Comparison of ENCODE assay signal across 1 cellular context in the genomic region with DNA sequence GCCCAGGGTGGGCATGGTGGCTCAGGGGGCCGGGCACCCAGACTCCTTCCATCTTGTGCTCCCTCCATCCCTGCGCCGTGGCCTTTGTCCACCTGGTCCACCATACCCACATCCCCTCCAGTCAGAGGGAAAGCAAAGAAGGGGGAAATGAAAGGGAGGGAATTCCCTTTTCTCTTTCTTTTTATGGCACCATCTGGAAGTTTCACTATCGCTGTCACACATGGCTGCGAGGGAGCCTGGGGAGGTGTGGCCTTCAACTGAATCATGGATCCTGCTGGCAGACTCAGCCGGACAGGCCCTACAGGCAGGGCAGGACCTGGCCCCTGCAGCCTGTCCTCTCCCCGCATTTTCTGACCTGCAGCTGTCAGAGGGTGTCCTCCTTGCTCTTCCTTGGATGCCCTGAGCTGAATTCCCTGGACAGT.
TF ChIP-seq lines count a peak whose summit lies in the region.

No MANE protein-coding gene starts in this region.

TF ChIP-seq in GM12878, 131 proteins besides CTCF, POLR2A, EP300 and RAD21 (continues in another document):
- TF ChIP-seq, protein P1, sequence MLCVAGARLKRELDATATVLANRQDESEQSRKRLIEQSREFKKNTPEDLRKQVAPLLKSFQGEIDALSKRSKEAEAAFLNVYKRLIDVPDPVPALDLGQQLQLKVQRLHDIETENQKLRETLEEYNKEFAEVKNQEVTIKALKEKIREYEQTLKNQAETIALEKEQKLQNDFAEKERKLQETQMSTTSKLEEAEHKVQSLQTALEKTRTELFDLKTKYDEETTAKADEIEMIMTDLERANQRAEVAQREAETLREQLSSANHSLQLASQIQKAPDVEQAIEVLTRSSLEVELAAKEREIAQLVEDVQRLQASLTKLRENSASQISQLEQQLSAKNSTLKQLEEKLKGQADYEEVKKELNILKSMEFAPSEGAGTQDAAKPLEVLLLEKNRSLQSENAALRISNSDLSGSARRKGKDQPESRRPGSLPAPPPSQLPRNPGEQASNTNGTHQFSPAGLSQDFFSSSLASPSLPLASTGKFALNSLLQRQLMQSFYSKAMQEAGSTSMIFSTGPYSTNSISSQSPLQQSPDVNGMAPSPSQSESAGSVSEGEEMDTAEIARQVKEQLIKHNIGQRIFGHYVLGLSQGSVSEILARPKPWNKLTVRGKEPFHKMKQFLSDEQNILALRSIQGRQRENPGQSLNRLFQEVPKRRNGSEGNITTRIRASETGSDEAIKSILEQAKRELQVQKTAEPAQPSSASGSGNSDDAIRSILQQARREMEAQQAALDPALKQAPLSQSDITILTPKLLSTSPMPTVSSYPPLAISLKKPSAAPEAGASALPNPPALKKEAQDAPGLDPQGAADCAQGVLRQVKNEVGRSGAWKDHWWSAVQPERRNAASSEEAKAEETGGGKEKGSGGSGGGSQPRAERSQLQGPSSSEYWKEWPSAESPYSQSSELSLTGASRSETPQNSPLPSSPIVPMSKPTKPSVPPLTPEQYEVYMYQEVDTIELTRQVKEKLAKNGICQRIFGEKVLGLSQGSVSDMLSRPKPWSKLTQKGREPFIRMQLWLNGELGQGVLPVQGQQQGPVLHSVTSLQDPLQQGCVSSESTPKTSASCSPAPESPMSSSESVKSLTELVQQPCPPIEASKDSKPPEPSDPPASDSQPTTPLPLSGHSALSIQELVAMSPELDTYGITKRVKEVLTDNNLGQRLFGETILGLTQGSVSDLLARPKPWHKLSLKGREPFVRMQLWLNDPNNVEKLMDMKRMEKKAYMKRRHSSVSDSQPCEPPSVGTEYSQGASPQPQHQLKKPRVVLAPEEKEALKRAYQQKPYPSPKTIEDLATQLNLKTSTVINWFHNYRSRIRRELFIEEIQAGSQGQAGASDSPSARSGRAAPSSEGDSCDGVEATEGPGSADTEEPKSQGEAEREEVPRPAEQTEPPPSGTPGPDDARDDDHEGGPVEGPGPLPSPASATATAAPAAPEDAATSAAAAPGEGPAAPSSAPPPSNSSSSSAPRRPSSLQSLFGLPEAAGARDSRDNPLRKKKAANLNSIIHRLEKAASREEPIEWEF (IDR thresholded peaks at IDR 0.05; ENCODE audit: insufficient replicate concordance, low read depth, low read length), result no peak
- TF ChIP-seq PBX3 (IDR thresholded peaks at IDR 0.05; ENCODE audit: insufficient replicate concordance, low read depth, low read length) (no peak), TAF1 (IDR thresholded peaks at IDR 0.05; ENCODE audit: borderline replicate concordance, low read depth, low read length) (no peak), POLR2AphosphoS2 (IDR thresholded peaks at IDR 0.05; ENCODE audit: low read depth, low read length) (no peak), SUPT20H (IDR thresholded peaks at IDR 0.05; ENCODE audit: borderline replicate concordance, control insufficient read depth, low read depth, low read length) (no peak), HDGF (IDR thresholded peaks at IDR 0.05) (0 out of 2 replicates have a peak, but pooled peaks have one; percentile 47), GABPA (IDR thresholded peaks at IDR 0.05; ENCODE audit: low read depth) (no peak), IKZF2 (IDR thresholded peaks at IDR 0.05) (peak; percentile 94 to 95), REST (IDR thresholded peaks at IDR 0.05; ENCODE audit: low read depth, low read length) (0 out of 2 replicates have a peak, but pooled peaks have one; percentile 6), YBX1 (IDR thresholded peaks at IDR 0.05) (no peak), SMC3 (IDR thresholded peaks at IDR 0.05; ENCODE audit: borderline replicate concordance, low read length) (no peak; the same call in 1 of the 2 replicates), LARP7 (IDR thresholded peaks at IDR 0.05) (no peak), YY1 (IDR thresholded peaks at IDR 0.05; ENCODE audit: low read depth, low read length) (no peak), NR2F1 (conservative IDR thresholded peaks at IDR 0.05) (peak; percentile 58), ASH2L (IDR thresholded peaks at IDR 0.05; ENCODE audit: borderline replicate concordance, low read depth) (no peak), TCF12 (IDR thresholded peaks at IDR 0.05; ENCODE audit: low read depth, low read length) (peak; percentile 97), RUNX3 (IDR thresholded peaks at IDR 0.05; ENCODE audit: low read length) (peak; percentile 92), E2F8 (IDR thresholded peaks at IDR 0.05; ENCODE audit: low read depth, partially characterized antibody) (no peak), NFXL1 (IDR thresholded peaks at IDR 0.05; ENCODE audit: borderline replicate concordance) (no peak), DPF2 (IDR thresholded peaks at IDR 0.05) (peak; percentile 87), ZNF592 (IDR thresholded peaks at IDR 0.05) (no peak), RAD51 (IDR thresholded peaks at IDR 0.05) (no peak), JUNB (IDR thresholded peaks at IDR 0.05) (peak; percentile 92)
- TF ChIP-seq, protein P2, sequence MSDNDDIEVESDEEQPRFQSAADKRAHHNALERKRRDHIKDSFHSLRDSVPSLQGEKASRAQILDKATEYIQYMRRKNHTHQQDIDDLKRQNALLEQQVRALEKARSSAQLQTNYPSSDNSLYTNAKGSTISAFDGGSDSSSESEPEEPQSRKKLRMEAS (IDR thresholded peaks at IDR 0.05; ENCODE audit: low read depth, low read length), result no peak
- TF ChIP-seq, protein P3, sequence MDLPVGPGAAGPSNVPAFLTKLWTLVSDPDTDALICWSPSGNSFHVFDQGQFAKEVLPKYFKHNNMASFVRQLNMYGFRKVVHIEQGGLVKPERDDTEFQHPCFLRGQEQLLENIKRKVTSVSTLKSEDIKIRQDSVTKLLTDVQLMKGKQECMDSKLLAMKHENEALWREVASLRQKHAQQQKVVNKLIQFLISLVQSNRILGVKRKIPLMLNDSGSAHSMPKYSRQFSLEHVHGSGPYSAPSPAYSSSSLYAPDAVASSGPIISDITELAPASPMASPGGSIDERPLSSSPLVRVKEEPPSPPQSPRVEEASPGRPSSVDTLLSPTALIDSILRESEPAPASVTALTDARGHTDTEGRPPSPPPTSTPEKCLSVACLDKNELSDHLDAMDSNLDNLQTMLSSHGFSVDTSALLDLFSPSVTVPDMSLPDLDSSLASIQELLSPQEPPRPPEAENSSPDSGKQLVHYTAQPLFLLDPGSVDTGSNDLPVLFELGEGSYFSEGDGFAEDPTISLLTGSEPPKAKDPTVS (IDR thresholded peaks at IDR 0.05; ENCODE audit: low read depth, low read length), result no peak; the same call in 1 of the 2 replicates
- TF ChIP-seq, protein P4, sequence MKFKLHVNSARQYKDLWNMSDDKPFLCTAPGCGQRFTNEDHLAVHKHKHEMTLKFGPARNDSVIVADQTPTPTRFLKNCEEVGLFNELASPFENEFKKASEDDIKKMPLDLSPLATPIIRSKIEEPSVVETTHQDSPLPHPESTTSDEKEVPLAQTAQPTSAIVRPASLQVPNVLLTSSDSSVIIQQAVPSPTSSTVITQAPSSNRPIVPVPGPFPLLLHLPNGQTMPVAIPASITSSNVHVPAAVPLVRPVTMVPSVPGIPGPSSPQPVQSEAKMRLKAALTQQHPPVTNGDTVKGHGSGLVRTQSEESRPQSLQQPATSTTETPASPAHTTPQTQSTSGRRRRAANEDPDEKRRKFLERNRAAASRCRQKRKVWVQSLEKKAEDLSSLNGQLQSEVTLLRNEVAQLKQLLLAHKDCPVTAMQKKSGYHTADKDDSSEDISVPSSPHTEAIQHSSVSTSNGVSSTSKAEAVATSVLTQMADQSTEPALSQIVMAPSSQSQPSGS (IDR thresholded peaks at IDR 0.05; ENCODE audit: low read length), result no peak
- TF ChIP-seq, protein P5, sequence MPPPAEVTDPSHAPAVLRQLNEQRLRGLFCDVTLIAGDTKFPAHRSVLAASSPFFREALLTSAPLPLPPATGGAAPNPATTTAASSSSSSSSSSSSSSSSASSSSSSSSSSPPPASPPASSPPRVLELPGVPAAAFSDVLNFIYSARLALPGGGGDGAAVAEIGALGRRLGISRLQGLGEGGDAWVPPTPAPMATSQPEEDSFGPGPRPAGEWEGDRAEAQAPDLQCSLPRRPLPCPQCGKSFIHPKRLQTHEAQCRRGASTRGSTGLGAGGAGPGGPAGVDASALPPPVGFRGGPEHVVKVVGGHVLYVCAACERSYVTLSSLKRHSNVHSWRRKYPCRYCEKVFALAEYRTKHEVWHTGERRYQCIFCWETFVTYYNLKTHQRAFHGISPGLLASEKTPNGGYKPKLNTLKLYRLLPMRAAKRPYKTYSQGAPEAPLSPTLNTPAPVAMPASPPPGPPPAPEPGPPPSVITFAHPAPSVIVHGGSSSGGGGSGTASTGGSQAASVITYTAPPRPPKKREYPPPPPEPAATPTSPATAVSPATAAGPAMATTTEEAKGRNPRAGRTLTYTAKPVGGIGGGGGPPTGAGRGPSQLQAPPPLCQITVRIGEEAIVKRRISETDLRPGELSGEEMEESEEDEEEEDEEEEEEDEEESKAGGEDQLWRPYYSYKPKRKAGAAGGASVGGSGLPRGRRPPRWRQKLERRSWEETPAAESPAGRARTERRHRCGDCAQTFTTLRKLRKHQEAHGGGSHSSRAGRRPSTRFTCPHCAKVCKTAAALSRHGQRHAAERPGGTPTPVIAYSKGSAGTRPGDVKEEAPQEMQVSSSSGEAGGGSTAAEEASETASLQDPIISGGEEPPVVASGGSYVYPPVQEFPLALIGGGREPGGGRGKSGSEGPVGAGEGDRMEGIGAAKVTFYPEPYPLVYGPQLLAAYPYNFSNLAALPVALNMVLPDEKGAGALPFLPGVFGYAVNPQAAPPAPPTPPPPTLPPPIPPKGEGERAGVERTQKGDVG (CRISPR knock-in tag; IDR thresholded peaks at IDR 0.05), result no peak
